Comparison of ENCODE assay signal across 24 cellular contexts in the genomic region with DNA sequence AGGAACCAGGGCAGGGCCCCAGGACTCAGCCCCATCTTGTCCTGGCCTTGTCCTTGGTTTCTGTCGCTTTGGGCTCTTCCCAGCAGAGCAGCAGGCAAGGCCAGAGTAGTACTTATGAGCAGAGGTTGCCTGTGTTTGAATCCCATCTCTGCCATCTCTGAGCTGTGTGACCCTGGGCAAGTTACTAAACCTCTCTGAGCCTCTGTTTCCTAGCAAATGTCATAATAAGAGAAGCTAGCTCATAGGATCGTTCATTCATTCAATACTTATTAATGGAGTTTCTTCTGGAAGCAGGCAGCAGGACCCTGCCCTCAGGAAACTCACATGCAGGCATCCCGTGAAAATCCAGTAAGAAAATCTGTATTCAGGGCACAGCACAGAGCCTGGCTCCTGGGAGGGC.
DNase-seq lines count a peak whose midpoint lies in the region; ATAC-seq, FAIRE-seq and TF ChIP-seq lines count a peak whose summit lies in the region.
"Had no signal": no experiment of that assay in that cellular context is flagged by ENCODE, and none has a peak within 500 bp of the region (broad histone marks: within the 10 kb centered on the region; RNA-seq: fewer than 3 reads in every experiment).

No MANE protein-coding gene starts in this region.

- WGBS in pancreas, 2 donors: 39 to 45% methylated on average over 3 of the region's 3 CpGs

- intact Hi-C loops in pancreas (cut with DNase I): no loop called here

- H3K27ac Mint-ChIP-seq in T-helper 17 cell: no peak overlapping the region
- H3K27ac Mint-ChIP-seq: CD4-positive, alpha-beta T cell; GM23338; IgD-negative memory B cell had no signal

- no peak for FAIRE-seq in pancreas (lab: Jason Lieb, UNC)
- FAIRE-seq: D721Med, GM12892, GM18507, HTR-8/SVneo had no signal

- peak overlapping the region; percentile 2; the same call in 1 of the 2 replicates for H3K27ac ChIP-seq in C4-2B
- no peak overlapping the region for H3K27ac ChIP-seq in Karpas-422 (ENCODE audit: low read length)
- peak overlapping the region; percentile 69 for H3K27ac ChIP-seq in epithelial cell of prostate
- no peak overlapping the region for H3K27ac ChIP-seq in pancreas
- H3K27ac ChIP-seq: HL-60 had no signal

- peak overlapping the region; percentile 36 for H3K4me2 ChIP-seq in Karpas-422 (ENCODE audit: low read depth, low read length, poor library complexity, severe bottlenecking)
- H3K4me2 ChIP-seq: GM23338 had no signal

- peaks cover 4% of the 10 kb centered on the region for H3K36me3 Mint-ChIP-seq in T-helper 17 cell (ENCODE audit: low read depth)
- H3K36me3 Mint-ChIP-seq: IgD-negative memory B cell had no signal

- peaks cover 66% of the 10 kb centered on the region for H3K27me3 Mint-ChIP-seq in T-helper 17 cell

- H3K9me3 ChIP-seq in Karpas-422 (ENCODE audit: low read length) (no peaks in the 10 kb centered on the region), T-helper 17 cell (ENCODE audit: control insufficient read depth, low read length, poor library complexity, severe bottlenecking) (no peaks in the 10 kb centered on the region), pancreas (no peaks in the 10 kb centered on the region)
- H3K9me3 ChIP-seq: BE2C, Caco-2 had no signal

- no peaks in the 10 kb centered on the region for H3K27me3 ChIP-seq in Karpas-422 (ENCODE audit: low read length)
- peaks cover 0 to 2% (median 0%) of the 10 kb centered on the region in 4 donors for H3K27me3 ChIP-seq in pancreas
- H3K27me3 ChIP-seq: BE2C had no signal

- H3K4me1 ChIP-seq in Karpas-422 (ENCODE audit: low read length) (peaks cover 53% of the 10 kb centered on the region), pancreas (no peaks in the 10 kb centered on the region)
- H3K4me1 ChIP-seq: BE2C, Caco-2 had no signal

- H3K36me3 ChIP-seq in Karpas-422 (ENCODE audit: insufficient read depth, low read length) (no peaks in the 10 kb centered on the region), pancreas (no peaks in the 10 kb centered on the region)
- H3K36me3 ChIP-seq: BE2C had no signal

- H3K9ac ChIP-seq in Karpas-422 (ENCODE audit: low read length): peak overlapping the region; percentile 39; the same call in 1 of the 2 replicates

- H2AFZ ChIP-seq in Karpas-422 (ENCODE audit: low read length): no peak overlapping the region
- H2AFZ ChIP-seq: GM23338 had no signal

- DNase-seq in Karpas-422 (no peak), T-helper 17 cell (no peak), epithelial cell of prostate (ENCODE audit: low read depth, low spot score) (no peak), pancreas (no peak), dedifferentiated amniotic fluid mesenchymal stem cell (ENCODE audit: extremely low spot score) (no peak), NCI-H345 (lab: John Stamatoyannopoulos, UW) (no peak), cerebellar nuclear complex (lab: John Stamatoyannopoulos, UW) (no peak)
- DNase-seq: ACHN; BE2C; C1 segment of cervical spinal cord; Caco-2; CD4-positive, alpha-beta T cell; GDM1; H7; KG1 had no signal

- H3K4me1 Mint-ChIP-seq in T-helper 17 cell: peaks cover 4% of the 10 kb centered on the region
- H3K4me1 Mint-ChIP-seq: IgD-negative memory B cell had no signal

- H3K4me3 Mint-ChIP-seq in T-helper 17 cell: peak overlapping the region; percentile 31
- H3K4me3 Mint-ChIP-seq: CD4-positive, alpha-beta T cell; GM23338 had no signal

- ATAC-seq in T-helper 17 cell (no peak), pancreas (no peak)
- ATAC-seq: HCT116 had no signal

- H3K79me2 ChIP-seq in Karpas-422 (ENCODE audit: low read length): no peaks in the 10 kb centered on the region

- TF ChIP-seq CTCF in C4-2B (conservative IDR thresholded peaks at IDR 0.05): no peak
- no peak for TF ChIP-seq CTCF in pancreas (IDR thresholded peaks at IDR 0.05)

- H3K9me2 ChIP-seq in Karpas-422 (replicated peaks; ENCODE audit: insufficient read depth, low read length): no peaks in the 10 kb centered on the region

- no peaks in the 10 kb centered on the region; the same call in 1 of the 2 replicates for H4K20me1 ChIP-seq in Karpas-422 (ENCODE audit: insufficient read depth, low read depth, low read length)

- H3K4me3 ChIP-seq in Karpas-422 (ENCODE audit: low read length) (no peak overlapping the region), pancreas (no peak overlapping the region)
- H3K4me3 ChIP-seq: GM23338 had no signal

Comparison
In these comparisons a context has a peak if more than half of its experiments do, and no peak if none do; other contexts are left out.
1. H3K27ac ChIP-seq: peak in C4-2B (single experiment) and epithelial cell of prostate (single experiment); none in Karpas-422 (single experiment) and pancreas (0 of 4).